24 cellular contexts compared by ENCODE assay signal in genomic region chr21:46329796-46330195, GRCh38. TPM values are rescaled to one million over a fixed set of nuclear protein-coding genes. Genes with fewer than 3 reads are reported as not detected.
DNase-seq lines count a peak whose midpoint lies in the region; ATAC-seq, FAIRE-seq and TF ChIP-seq lines count a peak whose summit lies in the region.
"Had no signal": no experiment of that assay in that cellular context is flagged by ENCODE, and none has a peak within 500 bp of the region (broad histone marks: within the 10 kb centered on the region; RNA-seq: fewer than 3 reads in every experiment).

No MANE protein-coding gene starts in this region.

- H3K36me3 ChIP-seq in HepG2 (replicated peaks in 1 of 2; ENCODE audit: control insufficient read depth in 1 of 2, insufficient read depth in 2 of 2, low read length in 2 of 2), result peaks cover 9 to 44% of the 10 kb centered on the region in 2 experiments
- H3K36me3 ChIP-seq in right lobe of liver, result peaks cover 0 to 22% (median 0%) of the 10 kb centered on the region in 4 donors
- H3K36me3 ChIP-seq in PC-3 (ENCODE audit: low read depth, low read length), result peaks cover 51% of the 10 kb centered on the region

- in situ Hi-C loops in HepG2 (cut with HindIII; ENCODE audit: extremely low pct_ligation_motif_present, low pct_unique_long_range_greater_than_20kb), result no loop called here

- POLR2A ChIA-PET in HepG2 (lab: Yijun Ruan, JAX) (no interaction called here), PC-3 (lab: Charles Lee; ENCODE audit: unreplicated experiment) (no interaction called here)

- no peak overlapping the region for H2AFZ ChIP-seq in HepG2 (ENCODE audit: low read length)
- H2AFZ ChIP-seq in PC-3 (ENCODE audit: low read length), result no peak overlapping the region
- H2AFZ ChIP-seq: GM23338 had no signal

- TF ChIP-seq RAD21 in HepG2 (CRISPR knock-in tag; IDR thresholded peaks at IDR 0.05), result no peak

- no peak overlapping the region for H3K4me3 ChIP-seq in HepG2 (replicated peaks in 1 of 3; ENCODE audit: insufficient read depth in 1 of 3, low read depth in 2 of 3, low read length in 3 of 3)
- H3K4me3 ChIP-seq in right lobe of liver, result no peak overlapping the region
- H3K4me3 ChIP-seq in PC-3 (ENCODE audit: low read length), result no peak overlapping the region
- H3K4me3 ChIP-seq: BLaER1 treated with 17β-estradiol and CSF1 and Interleukin-3, amounts not matched to agents 10 nM and 100 nM; GM23338 had no signal

- H3K27me3 ChIP-seq in HepG2 (ENCODE audit: control insufficient read depth in 1 of 2, insufficient read depth in 2 of 2, low read length in 2 of 2), result no peaks in the 10 kb centered on the region
- no peaks in the 10 kb centered on the region for H3K27me3 ChIP-seq in right lobe of liver
- no peaks in the 10 kb centered on the region for H3K27me3 ChIP-seq in PC-3 (ENCODE audit: low read length)
- H3K27me3 ChIP-seq: BE2C; BLaER1 treated with 17β-estradiol and CSF1 and Interleukin-3, amounts not matched to agents 10 nM and 100 nM had no signal

- WGBS in HepG2 (ENCODE audit: low lambda C conversion rate), result 83% methylated on average over 2 of the region's 2 CpGs
- WGBS in right lobe of liver (ENCODE audit: insufficient coverage, low coverage, low lambda C conversion rate, missing lambda C conversion rate), result 85% methylated on average over 2 of the region's 2 CpGs

- H3K4me1 ChIP-seq in HepG2 (ENCODE audit: insufficient read depth, low read length), result peaks cover 29% of the 10 kb centered on the region
- peaks cover 0 to 7% (median 3%) of the 10 kb centered on the region in 4 donors for H3K4me1 ChIP-seq in right lobe of liver
- peaks cover 21% of the 10 kb centered on the region for H3K4me1 ChIP-seq in PC-3 (ENCODE audit: insufficient read depth, low read length)
- H3K4me1 ChIP-seq: BE2C had no signal

- no peaks in the 10 kb centered on the region for H3K9me2 ChIP-seq in PC-3 (replicated peaks; ENCODE audit: low read length)

- DNase-seq in HepG2 (ENCODE audit: low spot score) (no peak), right lobe of liver (no peak), amniotic epithelial cell (ENCODE audit: low read depth) (peak; percentile 40), kidney tubule cell (ENCODE audit: low spot score) (peak; percentile 6), PC-3 (no peak), amniotic stem cell (lab: John Stamatoyannopoulos, UW) (no peak)
- no peak for DNase-seq in stimulated activated CD4-positive, alpha-beta T cell treated with anti-CD3 and anti-CD28 coated beads, Interleukin-2, amount 100 ng/mL, for 24 hours
- DNase-seq: AML-193; BE2C; CD4-positive, alpha-beta T cell; CD8-positive, alpha-beta memory T cell; DMS 273 treated with DMSO at 0.1 percent for 48 hours; DMS53; DMS79 treated with DMSO at 0.1 percent for 48 hours; H9 had no signal

- intact Hi-C loops in HepG2 (cut with micrococcal nuclease; ENCODE audit: unreplicated experiment) (no loop called here), right lobe of liver (cut with DNase I) (no loop called here), PC-3 (cut with micrococcal nuclease) (loop anchor here (10.0 kb wide), 1 partner anchor 65 kb away; no protein-coding TSS in a partner anchor)

- no peak for FAIRE-seq in HepG2 (lab: Jason Lieb, UNC)
- FAIRE-seq: A204.1, D721Med, G401.6, GM12892 had no signal

- H3K9me3 ChIP-seq in HepG2 (ENCODE audit: low read length), result no peaks in the 10 kb centered on the region
- no peaks in the 10 kb centered on the region for H3K9me3 ChIP-seq in right lobe of liver
- no peaks in the 10 kb centered on the region for H3K9me3 ChIP-seq in PC-3 (ENCODE audit: low read length)
- H3K9me3 ChIP-seq: BE2C; BLaER1 treated with 17β-estradiol and CSF1 and Interleukin-3, amounts not matched to agents 10 nM and 100 nM had no signal

- TF ChIP-seq EP300 in HepG2 (IDR thresholded peaks at IDR 0.05; ENCODE audit: low read depth in 2 of 2, low read length in 2 of 2), result no peak
- TF ChIP-seq EP300 in HepG2 (CRISPR knock-in tag; IDR thresholded peaks at IDR 0.05; ENCODE audit: borderline replicate concordance), result no peak

- H3K79me2 ChIP-seq in HepG2 (ENCODE audit: insufficient read depth, low read length) (peaks cover 27% of the 10 kb centered on the region), PC-3 (ENCODE audit: low read length) (peaks cover 75% of the 10 kb centered on the region)

- TF ChIP-seq CTCF in HepG2 (CRISPR knock-in tag; IDR thresholded peaks at IDR 0.05), result no peak
- no peak for TF ChIP-seq CTCF in right lobe of liver (IDR thresholded peaks at IDR 0.05)
- no peak for TF ChIP-seq CTCF in PC-3 (conservative IDR thresholded peaks at IDR 0.05; ENCODE audit: low read depth, low read length)

- H3K27ac ChIP-seq in HepG2 (ENCODE audit: extremely low read length, insufficient read depth, low read length), result peak overlapping the region; percentile 24
- no peak overlapping the region for H3K27ac ChIP-seq in right lobe of liver
- no peak overlapping the region for H3K27ac ChIP-seq in PC-3 (ENCODE audit: low read length)
- H3K27ac ChIP-seq: 22Rv1; BLaER1 treated with 17β-estradiol and CSF1 and Interleukin-3, amounts not matched to agents 10 nM and 100 nM had no signal

- H3K4me2 ChIP-seq in HepG2 (ENCODE audit: low read depth, low read length) (no peak overlapping the region), PC-3 (ENCODE audit: low read length) (no peak overlapping the region)
- H3K4me2 ChIP-seq: BLaER1 treated with 17β-estradiol and CSF1 and Interleukin-3, amounts not matched to agents 10 nM and 100 nM; GM23338 had no signal

- CTCF ChIA-PET in HepG2 (lab: Yijun Ruan, JAX; ENCODE audit: low intra/inter-chr PET ratio, low total read pairs), result no interaction called here
- CTCF ChIA-PET in PC-3 (lab: Charles Lee), result no interaction called here

- ATAC-seq in HepG2 (no peak), right lobe of liver (no peak), PC-3 (no peak), GM18520 (IDR thresholded peaks at IDR 0.05; ENCODE audit: unreplicated experiment) (no peak)
- ATAC-seq: GM23338, HCT116 had no signal

- TF ChIP-seq POLR2A in HepG2 (IDR thresholded peaks at IDR 0.05; ENCODE audit: insufficient read depth in 1 of 2, low read depth in 2 of 2, low read length in 2 of 2), result no peak
- TF ChIP-seq POLR2A in right lobe of liver (IDR thresholded peaks at IDR 0.05), result no peak

- H3K9ac ChIP-seq in HepG2 (ENCODE audit: insufficient read depth, low read depth, low read length) (no peak overlapping the region), PC-3 (ENCODE audit: low read length) (no peak overlapping the region)

- H4K20me1 ChIP-seq in HepG2 (ENCODE audit: insufficient read depth, low read length) (no peaks in the 10 kb centered on the region), PC-3 (ENCODE audit: low read length) (0 out of 2 replicates have a peak, but pooled peaks cover 11% of the 10 kb centered on the region)

- H3F3A ChIP-seq in PC-3 (ENCODE audit: low read length, unreplicated experiment), result no peaks in the 10 kb centered on the region

- BruUV-seq in HepG2 (replicated peaks; lab: Mats Ljungman, UMichigan), result no TSS peak
- no TSS peak for BruUV-seq in PC-3 (replicated peaks; lab: Mats Ljungman, UMichigan)

RNA-seq across cellular contexts. Expression of gene PCNT, which starts 5.8 kb away (rescaled TPM):
- total RNA-seq in HepG2 (2016; rRNA removed; fragmentation: Illumina TruSeq; extraction: Trizol) (12.2 and 12.4 TPM in 2 replicates), right lobe of liver (10 to 100 TPM in 5 of 6 experiments, 1 to 10 TPM in 1; 9.9 to 18.2 (median 14.1) TPM), PC-3 (2014; rRNA removed) (51.4 and 93.0 TPM in 2 replicates)
- 11.8 and 13.7 TPM in 2 replicates for total RNA-seq in HepG2 (2016; cell fraction: cytosol; rRNA removed; fragmentation: Illumina TruSeq; extraction: Trizol; ENCODE audit: low read depth)
- 9.9 and 13.1 TPM in 2 replicates for total RNA-seq in HepG2 (2016; cell fraction: insoluble cytoplasmic fraction; rRNA removed; fragmentation: Illumina TruSeq; extraction: Trizol)
- 6.9 and 8.5 TPM in 2 replicates for total RNA-seq in HepG2 (2016; cell fraction: membrane; rRNA removed; fragmentation: Illumina TruSeq; extraction: Trizol)
- total RNA-seq in HepG2 (2016; cell fraction: nucleus; rRNA removed; fragmentation: Illumina TruSeq; extraction: Trizol), result 24.8 and 28.6 TPM in 2 replicates
- polyA plus RNA-seq in HepG2 (2011; rRNA removed), result 5.6 and 7.4 TPM in 2 replicates
- polyA plus RNA-seq in HepG2 (2011; cell fraction: cytosol; rRNA removed), result 2.5 and 3.7 TPM in 2 replicates
- 25.9 and 37.1 TPM in 2 replicates for polyA plus RNA-seq in HepG2 (2011; cell fraction: nucleus; rRNA removed)
- 6.5 and 6.9 TPM in 2 replicates for polyA plus RNA-seq in HepG2 (2012)
- polyA plus RNA-seq in HepG2 (2016; cell fraction: cytosol; fragmentation: Illumina TruSeq; extraction: Trizol; ENCODE audit: low read depth), result 1.0 and 1.4 TPM in 2 replicates
- 8.8 and 9.4 TPM in 2 replicates for polyA plus RNA-seq in HepG2 (2016; cell fraction: insoluble cytoplasmic fraction; fragmentation: Illumina TruSeq; extraction: Trizol; ENCODE audit: low read depth)
- 1.3 and 2.7 TPM in 2 replicates for polyA plus RNA-seq in HepG2 (2016; cell fraction: membrane; fragmentation: Illumina TruSeq; extraction: Trizol; ENCODE audit: low read depth)
- polyA plus RNA-seq in HepG2 (2016; cell fraction: nucleus; fragmentation: Illumina TruSeq; extraction: Trizol; ENCODE audit: insufficient read depth, low read depth), result 46.6 and 55.1 TPM in 2 replicates
- 31.0 and 75.2 TPM in 2 replicates for polyA minus RNA-seq in HepG2 (2011; rRNA and poly(A)+ RNA removed; ENCODE audit: low replicate concordance)
- polyA minus RNA-seq in HepG2 (2011; cell fraction: cytosol; rRNA and poly(A)+ RNA removed), result 4.6 and 7.0 TPM in 2 replicates
- 17.2 and 19.3 TPM in 2 replicates for polyA minus RNA-seq in HepG2 (2011; cell fraction: nucleus; rRNA and poly(A)+ RNA removed)

RNA-seq across cellular contexts. Expression of gene C21orf58, which starts 6.1 kb away (rescaled TPM):
- total RNA-seq in HepG2 (2016; rRNA removed; fragmentation: Illumina TruSeq; extraction: Trizol) (3.3 and 6.8 TPM in 2 replicates), right lobe of liver (1 to 10 TPM in 5 of 6 experiments, under 1 TPM in 1; 1.00 to 2.4 (median 1.4) TPM), PC-3 (2014; rRNA removed) (14.6 and 15.3 TPM in 2 replicates)
- 5.2 and 5.5 TPM in 2 replicates for total RNA-seq in HepG2 (2016; cell fraction: cytosol; rRNA removed; fragmentation: Illumina TruSeq; extraction: Trizol; ENCODE audit: low read depth)
- 2.2 and 7.3 TPM in 2 replicates for total RNA-seq in HepG2 (2016; cell fraction: insoluble cytoplasmic fraction; rRNA removed; fragmentation: Illumina TruSeq; extraction: Trizol)
- total RNA-seq in HepG2 (2016; cell fraction: membrane; rRNA removed; fragmentation: Illumina TruSeq; extraction: Trizol), result 4.4 and 5.0 TPM in 2 replicates
- 7.9 and 14.5 TPM in 2 replicates for total RNA-seq in HepG2 (2016; cell fraction: nucleus; rRNA removed; fragmentation: Illumina TruSeq; extraction: Trizol)
- polyA plus RNA-seq in HepG2 (2011; rRNA removed), result 3.2 and 3.5 TPM in 2 replicates
- 0.99 and 1.6 TPM in 2 replicates for polyA plus RNA-seq in HepG2 (2011; cell fraction: cytosol; rRNA removed)
- 17.6 and 27.7 TPM in 2 replicates for polyA plus RNA-seq in HepG2 (2011; cell fraction: nucleus; rRNA removed)
- 1.3 and 2.8 TPM in 2 replicates for polyA plus RNA-seq in HepG2 (2012)
- 0.69 and 0.97 TPM in 2 replicates for polyA plus RNA-seq in HepG2 (2016; cell fraction: cytosol; fragmentation: Illumina TruSeq; extraction: Trizol; ENCODE audit: low read depth)
- 1.4 and 2.3 TPM in 2 replicates for polyA plus RNA-seq in HepG2 (2016; cell fraction: insoluble cytoplasmic fraction; fragmentation: Illumina TruSeq; extraction: Trizol; ENCODE audit: low read depth)
- 1.4 and 1.5 TPM in 2 replicates for polyA plus RNA-seq in HepG2 (2016; cell fraction: membrane; fragmentation: Illumina TruSeq; extraction: Trizol; ENCODE audit: low read depth)
- polyA plus RNA-seq in HepG2 (2016; cell fraction: nucleus; fragmentation: Illumina TruSeq; extraction: Trizol; ENCODE audit: insufficient read depth, low read depth), result 19.1 and 20.8 TPM in 2 replicates
- polyA minus RNA-seq in HepG2 (2011; rRNA and poly(A)+ RNA removed; ENCODE audit: low replicate concordance), result 12.3 and 40.6 TPM in 2 replicates
- 2.3 and 2.5 TPM in 2 replicates for polyA minus RNA-seq in HepG2 (2011; cell fraction: cytosol; rRNA and poly(A)+ RNA removed)
- polyA minus RNA-seq in HepG2 (2011; cell fraction: nucleus; rRNA and poly(A)+ RNA removed), result 11.2 and 15.3 TPM in 2 replicates

RNA-seq across cellular contexts. Expression of gene YBEY, which starts 43.7 kb away (rescaled TPM):
- total RNA-seq in HepG2 (2016; rRNA removed; fragmentation: Illumina TruSeq; extraction: Trizol) (6.5 and 8.9 TPM in 2 replicates), right lobe of liver (10 to 100 TPM in 2 of 6 experiments, 1 to 10 TPM in 4; 6.3 to 16.0 (median 7.3) TPM), PC-3 (2014; rRNA removed) (38.2 and 39.0 TPM in 2 replicates)
- total RNA-seq in HepG2 (2016; cell fraction: cytosol; rRNA removed; fragmentation: Illumina TruSeq; extraction: Trizol; ENCODE audit: low read depth), result 2.8 and 4.9 TPM in 2 replicates
- 6.7 and 7.5 TPM in 2 replicates for total RNA-seq in HepG2 (2016; cell fraction: insoluble cytoplasmic fraction; rRNA removed; fragmentation: Illumina TruSeq; extraction: Trizol)
- 4.8 and 5.5 TPM in 2 replicates for total RNA-seq in HepG2 (2016; cell fraction: membrane; rRNA removed; fragmentation: Illumina TruSeq; extraction: Trizol)
- total RNA-seq in HepG2 (2016; cell fraction: nucleus; rRNA removed; fragmentation: Illumina TruSeq; extraction: Trizol), result 5.0 and 6.0 TPM in 2 replicates
- 8.3 and 8.9 TPM in 2 replicates for polyA plus RNA-seq in HepG2 (2011; rRNA removed)
- 6.4 and 8.2 TPM in 2 replicates for polyA plus RNA-seq in HepG2 (2011; cell fraction: cytosol; rRNA removed)
- 9.0 and 12.5 TPM in 2 replicates for polyA plus RNA-seq in HepG2 (2011; cell fraction: nucleus; rRNA removed)
- 7.7 and 8.4 TPM in 2 replicates for polyA plus RNA-seq in HepG2 (2012)
- polyA plus RNA-seq in HepG2 (2016; cell fraction: cytosol; fragmentation: Illumina TruSeq; extraction: Trizol; ENCODE audit: low read depth), result 2.9 and 3.8 TPM in 2 replicates
- polyA plus RNA-seq in HepG2 (2016; cell fraction: insoluble cytoplasmic fraction; fragmentation: Illumina TruSeq; extraction: Trizol; ENCODE audit: low read depth), result 7.5 and 8.5 TPM in 2 replicates
- 3.3 and 4.2 TPM in 2 replicates for polyA plus RNA-seq in HepG2 (2016; cell fraction: membrane; fragmentation: Illumina TruSeq; extraction: Trizol; ENCODE audit: low read depth)
- 10.1 and 10.6 TPM in 2 replicates for polyA plus RNA-seq in HepG2 (2016; cell fraction: nucleus; fragmentation: Illumina TruSeq; extraction: Trizol; ENCODE audit: insufficient read depth, low read depth)
- polyA minus RNA-seq in HepG2 (2011; rRNA and poly(A)+ RNA removed; ENCODE audit: low replicate concordance), result 4.6 and 9.6 TPM in 2 replicates
- polyA minus RNA-seq in HepG2 (2011; cell fraction: cytosol; rRNA and poly(A)+ RNA removed), result 1.9 and 3.3 TPM in 2 replicates
- polyA minus RNA-seq in HepG2 (2011; cell fraction: nucleus; rRNA and poly(A)+ RNA removed), result 14.9 and 15.4 TPM in 2 replicates

RNA-seq across cellular contexts. Expression of gene MCM3AP, which starts 44.4 kb away (rescaled TPM):
- total RNA-seq in HepG2 (2016; rRNA removed; fragmentation: Illumina TruSeq; extraction: Trizol) (54.7 and 63.5 TPM in 2 replicates), right lobe of liver (10 to 100 TPM; 34.4 to 44.6 (median 40.7) TPM), PC-3 (2014; rRNA removed) (105 and 140 TPM in 2 replicates)
- total RNA-seq in HepG2 (2016; cell fraction: cytosol; rRNA removed; fragmentation: Illumina TruSeq; extraction: Trizol; ENCODE audit: low read depth), result 6.1 and 8.7 TPM in 2 replicates
- total RNA-seq in HepG2 (2016; cell fraction: insoluble cytoplasmic fraction; rRNA removed; fragmentation: Illumina TruSeq; extraction: Trizol), result 52.6 and 60.2 TPM in 2 replicates
- 16.9 and 20.2 TPM in 2 replicates for total RNA-seq in HepG2 (2016; cell fraction: membrane; rRNA removed; fragmentation: Illumina TruSeq; extraction: Trizol)
- 60.4 and 72.1 TPM in 2 replicates for total RNA-seq in HepG2 (2016; cell fraction: nucleus; rRNA removed; fragmentation: Illumina TruSeq; extraction: Trizol)
- 27.0 and 31.6 TPM in 2 replicates for polyA plus RNA-seq in HepG2 (2011; rRNA removed)
- polyA plus RNA-seq in HepG2 (2011; cell fraction: cytosol; rRNA removed), result 18.8 and 21.4 TPM in 2 replicates
- 115 TPM in 2 replicates for polyA plus RNA-seq in HepG2 (2011; cell fraction: nucleus; rRNA removed)
- polyA plus RNA-seq in HepG2 (2012), result 35.0 and 42.0 TPM in 2 replicates
- polyA plus RNA-seq in HepG2 (2016; cell fraction: cytosol; fragmentation: Illumina TruSeq; extraction: Trizol; ENCODE audit: low read depth), result 2.1 and 2.9 TPM in 2 replicates
- 37.3 and 48.4 TPM in 2 replicates for polyA plus RNA-seq in HepG2 (2016; cell fraction: insoluble cytoplasmic fraction; fragmentation: Illumina TruSeq; extraction: Trizol; ENCODE audit: low read depth)
- polyA plus RNA-seq in HepG2 (2016; cell fraction: membrane; fragmentation: Illumina TruSeq; extraction: Trizol; ENCODE audit: low read depth), result 4.8 and 5.8 TPM in 2 replicates
- polyA plus RNA-seq in HepG2 (2016; cell fraction: nucleus; fragmentation: Illumina TruSeq; extraction: Trizol; ENCODE audit: insufficient read depth, low read depth), result 136 and 140 TPM in 2 replicates
- 55.5 and 59.3 TPM in 2 replicates for polyA minus RNA-seq in HepG2 (2011; rRNA and poly(A)+ RNA removed; ENCODE audit: low replicate concordance)
- 42.6 and 43.4 TPM in 2 replicates for polyA minus RNA-seq in HepG2 (2011; cell fraction: cytosol; rRNA and poly(A)+ RNA removed)
- polyA minus RNA-seq in HepG2 (2011; cell fraction: nucleus; rRNA and poly(A)+ RNA removed), result 105 and 113 TPM in 2 replicates

Comparison
In these comparisons a context has a peak if more than half of its experiments do, and no peak if none do; other contexts are left out.
1. DNase-seq: peak in amniotic epithelial cell (single experiment) and kidney tubule cell (single experiment); none in HepG2 (single experiment), right lobe of liver (0 of 3), PC-3 (single experiment), stimulated activated CD4-positive, alpha-beta T cell treated with anti-CD3 and anti-CD28 coated beads, Interleukin-2, amount 100 ng/mL, for 24 hours (0 of 2) and amniotic stem cell (single experiment).